7 cellular contexts compared by ENCODE assay signal in genomic region chr11:134224710-134225662, GRCh38. TPM values are rescaled to one million over a fixed set of nuclear protein-coding genes. Genes with fewer than 3 reads are reported as not detected.
DNase-seq lines count a peak whose midpoint lies in the region; ATAC-seq and TF ChIP-seq lines count a peak whose summit lies in the region.

No MANE protein-coding gene starts in this region.

- H3K4me1 Mint-ChIP-seq in activated CD4-positive, alpha-beta T cell treated with anti-CD3 and anti-CD28 coated beads, Interleukin-2, amount 10 ng/mL, durations not matched to agents 7 days and 5 days, result peaks cover 73% of the 10 kb centered on the region

- POLR2A ChIA-PET in activated CD4-positive, alpha-beta T cell treated with anti-CD3 and anti-CD28 coated beads, Interleukin-2, amount 10 ng/mL, durations not matched to agents 7 days and 5 days (lab: Charles Lee), result interaction anchor here (0.7 to 2.0 kb wide), 4 partner anchors 29 to 280 kb away, joined by 3 to 14 read pairs (median 8); partner anchors contain the start of genes ACAD8, GLB1L3 and THYN1

- CTCF ChIA-PET in activated CD4-positive, alpha-beta T cell treated with anti-CD3 and anti-CD28 coated beads, Interleukin-2, amount 10 ng/mL, durations not matched to agents 7 days and 5 days (lab: Charles Lee), result interaction anchor here (0.6 to 4.1 kb wide), 9 partner anchors 12 to 817 kb away, joined by 3 to 26 read pairs (median 5); partner anchors contain the start of gene GLB1L3

- TF ChIP-seq CTCF in lower lobe of right lung (IDR thresholded peaks at IDR 0.05), result no peak

- peaks cover 41% of the 10 kb centered on the region for H3K36me3 Mint-ChIP-seq in activated CD4-positive, alpha-beta T cell treated with anti-CD3 and anti-CD28 coated beads, Interleukin-2, amount 10 ng/mL, durations not matched to agents 7 days and 5 days (ENCODE audit: low read depth)

- no peaks in the 10 kb centered on the region for H3K9me3 ChIP-seq in lower lobe of right lung

- no peaks in the 10 kb centered on the region for H3K27me3 ChIP-seq in lower lobe of right lung (ENCODE audit: low read depth)

- peaks cover 2% of the 10 kb centered on the region for H3K36me3 ChIP-seq in lower lobe of right lung

- intact Hi-C loops in lower lobe of right lung (cut with DNase I), result no loop called here

- peak overlapping the region; percentile 95 for H3K27ac ChIP-seq in lower lobe of right lung

- DNase-seq in NCI-H2107 (lab: John Stamatoyannopoulos, UW) (peak; percentile 49), dermis blood vessel endothelial cell (peak; percentile 55), lower lobe of right lung (peak; percentile 72)
- peak; percentile 73 for DNase-seq in activated CD4-positive, alpha-beta T cell treated with anti-CD3 and anti-CD28 coated beads, Interleukin-2, amount 10 ng/mL, durations not matched to agents 7 days and 5 days
- DNase-seq in stimulated activated CD4-positive, alpha-beta T cell treated with anti-CD3 and anti-CD28 coated beads, TNF-alpha, amount 100 ng/mL, for 48 hours (ENCODE audit: low read depth in 3 of 3), result peak; percentile 43 to 66 (median 56)

- peak overlapping the region; percentile 88 for H3K4me3 Mint-ChIP-seq in activated CD4-positive, alpha-beta T cell treated with anti-CD3 and anti-CD28 coated beads, Interleukin-2, amount 10 ng/mL, durations not matched to agents 7 days and 5 days

- H3K27me3 Mint-ChIP-seq in activated CD4-positive, alpha-beta T cell treated with anti-CD3 and anti-CD28 coated beads, Interleukin-2, amount 10 ng/mL, durations not matched to agents 7 days and 5 days, result no peaks in the 10 kb centered on the region

- ATAC-seq in GM18517 (IDR thresholded peaks at IDR 0.05; ENCODE audit: unreplicated experiment) (peak; percentile 29), HG02852 (IDR thresholded peaks at IDR 0.05; ENCODE audit: unreplicated experiment) (peak; percentile 18), lower lobe of right lung (peak; percentile 56 to 60)

- peak overlapping the region; percentile 88 for H3K27ac Mint-ChIP-seq in activated CD4-positive, alpha-beta T cell treated with anti-CD3 and anti-CD28 coated beads, Interleukin-2, amount 10 ng/mL, durations not matched to agents 7 days and 5 days

- H3K9me3 Mint-ChIP-seq in activated CD4-positive, alpha-beta T cell treated with anti-CD3 and anti-CD28 coated beads, Interleukin-2, amount 10 ng/mL, durations not matched to agents 7 days and 5 days, result no peaks in the 10 kb centered on the region

- H3K4me3 ChIP-seq in lower lobe of right lung, result peak overlapping the region; percentile 92

- peaks cover 47% of the 10 kb centered on the region for H3K4me1 ChIP-seq in lower lobe of right lung

RNA-seq across cellular contexts. Expression of gene VPS26B, which starts 0.5 kb away (rescaled TPM):
- total RNA-seq in activated CD4-positive, alpha-beta T cell treated with anti-CD3 and anti-CD28 coated beads, Interleukin-2, amount 10 ng/mL, durations not matched to agents 7 days and 5 days, result 10 to 100 TPM; 66.4 to 66.9 TPM
- total RNA-seq in dermis blood vessel endothelial cell (40.7 and 42.0 TPM in 2 replicates), lower lobe of right lung (42.7 TPM)

RNA-seq across cellular contexts. Expression of gene NCAPD3, which starts 1.2 kb away (rescaled TPM):
- 100 to 1,000 TPM; 118 to 125 TPM for total RNA-seq in activated CD4-positive, alpha-beta T cell treated with anti-CD3 and anti-CD28 coated beads, Interleukin-2, amount 10 ng/mL, durations not matched to agents 7 days and 5 days
- total RNA-seq in dermis blood vessel endothelial cell, result 20.6 and 38.5 TPM in 2 replicates
- total RNA-seq in lower lobe of right lung, result 17.6 TPM

RNA-seq across cellular contexts. Expression of gene THYN1, which starts 28.2 kb away (rescaled TPM):
- total RNA-seq in activated CD4-positive, alpha-beta T cell treated with anti-CD3 and anti-CD28 coated beads, Interleukin-2, amount 10 ng/mL, durations not matched to agents 7 days and 5 days, result 10 to 100 TPM; 56.4 to 61.6 TPM
- total RNA-seq in dermis blood vessel endothelial cell, result 58.7 and 76.3 TPM in 2 replicates
- total RNA-seq in lower lobe of right lung, result 33.7 TPM

RNA-seq across cellular contexts. Expression of gene ACAD8, which starts 28.4 kb away (rescaled TPM):
- 10 to 100 TPM; 21.7 to 21.8 TPM for total RNA-seq in activated CD4-positive, alpha-beta T cell treated with anti-CD3 and anti-CD28 coated beads, Interleukin-2, amount 10 ng/mL, durations not matched to agents 7 days and 5 days
- total RNA-seq in dermis blood vessel endothelial cell (24.5 and 27.2 TPM in 2 replicates), lower lobe of right lung (33.9 TPM)

RNA-seq across cellular contexts. Expression of gene GLB1L3, which starts 51.2 kb away (rescaled TPM):
- 1 to 10 TPM; 6.8 to 7.2 TPM for total RNA-seq in activated CD4-positive, alpha-beta T cell treated with anti-CD3 and anti-CD28 coated beads, Interleukin-2, amount 10 ng/mL, durations not matched to agents 7 days and 5 days
- total RNA-seq in dermis blood vessel endothelial cell (not detected in 2 replicates), lower lobe of right lung (0.27 TPM)

Comparison
In these comparisons a context has a peak if more than half of its experiments do, and no peak if none do; other contexts are left out.
1. Peak in every context shown above with its lines: DNase-seq, ATAC-seq, H3K4me3 ChIP-seq and H3K27ac ChIP-seq.